2 cellular contexts compared by ENCODE assay signal in the genomic region with DNA sequence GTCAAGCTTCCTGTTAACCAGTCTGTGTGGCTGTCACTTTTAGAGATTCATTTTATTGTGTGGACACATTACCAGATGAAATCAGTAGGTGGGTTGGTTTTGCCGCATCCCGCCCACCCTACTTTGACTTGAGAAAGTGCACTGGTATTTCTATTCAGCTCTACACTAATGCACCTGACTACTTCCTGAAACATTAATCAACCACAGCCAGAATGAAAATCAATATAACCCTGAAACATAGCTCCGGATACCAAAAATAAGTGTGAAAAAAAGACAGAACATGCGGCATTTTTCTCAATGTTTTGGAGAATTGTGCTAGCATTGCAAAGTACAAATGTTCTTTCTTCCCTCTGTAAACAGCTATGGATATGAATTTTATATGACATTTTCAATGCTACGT.
TF ChIP-seq lines count a peak whose summit lies in the region.

No MANE protein-coding gene starts in this region.

TF ChIP-seq in SK-N-SH, 30 proteins besides CTCF, POLR2A, EP300 and RAD21 (continued from another document):
- TF ChIP-seq, protein P1, sequence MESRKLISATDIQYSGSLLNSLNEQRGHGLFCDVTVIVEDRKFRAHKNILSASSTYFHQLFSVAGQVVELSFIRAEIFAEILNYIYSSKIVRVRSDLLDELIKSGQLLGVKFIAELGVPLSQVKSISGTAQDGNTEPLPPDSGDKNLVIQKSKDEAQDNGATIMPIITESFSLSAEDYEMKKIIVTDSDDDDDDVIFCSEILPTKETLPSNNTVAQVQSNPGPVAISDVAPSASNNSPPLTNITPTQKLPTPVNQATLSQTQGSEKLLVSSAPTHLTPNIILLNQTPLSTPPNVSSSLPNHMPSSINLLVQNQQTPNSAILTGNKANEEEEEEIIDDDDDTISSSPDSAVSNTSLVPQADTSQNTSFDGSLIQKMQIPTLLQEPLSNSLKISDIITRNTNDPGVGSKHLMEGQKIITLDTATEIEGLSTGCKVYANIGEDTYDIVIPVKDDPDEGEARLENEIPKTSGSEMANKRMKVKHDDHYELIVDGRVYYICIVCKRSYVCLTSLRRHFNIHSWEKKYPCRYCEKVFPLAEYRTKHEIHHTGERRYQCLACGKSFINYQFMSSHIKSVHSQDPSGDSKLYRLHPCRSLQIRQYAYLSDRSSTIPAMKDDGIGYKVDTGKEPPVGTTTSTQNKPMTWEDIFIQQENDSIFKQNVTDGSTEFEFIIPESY (IDR thresholded peaks at IDR 0.05; ENCODE audit: borderline replicate concordance, low read depth): no peak
- TF ChIP-seq RXRA (IDR thresholded peaks at IDR 0.05; ENCODE audit: borderline replicate concordance, low read depth) (no peak), ELF1 (IDR thresholded peaks at IDR 0.05) (no peak)

TF ChIP-seq in K562, 482 proteins besides CTCF, POLR2A, EP300 and RAD21 (continued from another document):
- TF ChIP-seq, protein P2, sequence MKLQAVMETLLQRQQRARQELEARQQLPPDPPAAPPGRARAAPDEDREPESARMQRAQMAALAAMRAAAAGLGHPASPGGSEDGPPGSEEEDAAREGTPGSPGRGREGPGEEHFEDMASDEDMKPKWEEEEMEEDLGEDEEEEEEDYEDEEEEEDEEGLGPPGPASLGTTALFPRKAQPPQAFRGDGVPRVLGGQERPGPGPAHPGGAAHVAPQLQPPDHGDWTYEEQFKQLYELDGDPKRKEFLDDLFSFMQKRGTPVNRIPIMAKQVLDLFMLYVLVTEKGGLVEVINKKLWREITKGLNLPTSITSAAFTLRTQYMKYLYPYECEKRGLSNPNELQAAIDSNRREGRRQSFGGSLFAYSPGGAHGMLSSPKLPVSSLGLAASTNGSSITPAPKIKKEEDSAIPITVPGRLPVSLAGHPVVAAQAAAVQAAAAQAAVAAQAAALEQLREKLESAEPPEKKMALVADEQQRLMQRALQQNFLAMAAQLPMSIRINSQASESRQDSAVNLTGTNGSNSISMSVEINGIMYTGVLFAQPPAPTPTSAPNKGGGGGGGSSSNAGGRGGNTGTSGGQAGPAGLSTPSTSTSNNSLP (IDR thresholded peaks at IDR 0.05; ENCODE audit: borderline replicate concordance, low read depth, low read length): no peak
- TF ChIP-seq, protein P3, sequence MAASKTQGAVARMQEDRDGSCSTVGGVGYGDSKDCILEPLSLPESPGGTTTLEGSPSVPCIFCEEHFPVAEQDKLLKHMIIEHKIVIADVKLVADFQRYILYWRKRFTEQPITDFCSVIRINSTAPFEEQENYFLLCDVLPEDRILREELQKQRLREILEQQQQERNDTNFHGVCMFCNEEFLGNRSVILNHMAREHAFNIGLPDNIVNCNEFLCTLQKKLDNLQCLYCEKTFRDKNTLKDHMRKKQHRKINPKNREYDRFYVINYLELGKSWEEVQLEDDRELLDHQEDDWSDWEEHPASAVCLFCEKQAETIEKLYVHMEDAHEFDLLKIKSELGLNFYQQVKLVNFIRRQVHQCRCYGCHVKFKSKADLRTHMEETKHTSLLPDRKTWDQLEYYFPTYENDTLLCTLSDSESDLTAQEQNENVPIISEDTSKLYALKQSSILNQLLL (CRISPR knock-in tag; IDR thresholded peaks at IDR 0.05; ENCODE audit: borderline replicate concordance): no peak
- TF ChIP-seq SRSF3 (IDR thresholded peaks at IDR 0.05; ENCODE audit: insufficient read depth, low read length) (no peak), TEAD1 (CRISPR knock-in tag; IDR thresholded peaks at IDR 0.05) (no peak), BACH1 (tag; IDR thresholded peaks at IDR 0.05) (no peak), TBL1XR1 (IDR thresholded peaks at IDR 0.05; ENCODE audit: low read length in 2 of 2) (no peak), ETV6 (IDR thresholded peaks at IDR 0.05; ENCODE audit: borderline replicate concordance in 1 of 2, low read depth in 2 of 2, low read length in 1 of 2) (no peak), ETV6 (CRISPR knock-in tag; IDR thresholded peaks at IDR 0.05; ENCODE audit: borderline replicate concordance) (no peak), DACH1 (IDR thresholded peaks at IDR 0.05; ENCODE audit: partially characterized antibody) (no peak), SRSF7 (optimal IDR thresholded peaks at IDR 0.05; ENCODE audit: low read depth, low read length) (no peak), ESRRB (CRISPR knock-in tag; IDR thresholded peaks at IDR 0.05; ENCODE audit: borderline replicate concordance) (no peak), ESRRA (IDR thresholded peaks at IDR 0.05; ENCODE audit: borderline replicate concordance, low read depth) (no peak)
- TF ChIP-seq, protein P4, sequence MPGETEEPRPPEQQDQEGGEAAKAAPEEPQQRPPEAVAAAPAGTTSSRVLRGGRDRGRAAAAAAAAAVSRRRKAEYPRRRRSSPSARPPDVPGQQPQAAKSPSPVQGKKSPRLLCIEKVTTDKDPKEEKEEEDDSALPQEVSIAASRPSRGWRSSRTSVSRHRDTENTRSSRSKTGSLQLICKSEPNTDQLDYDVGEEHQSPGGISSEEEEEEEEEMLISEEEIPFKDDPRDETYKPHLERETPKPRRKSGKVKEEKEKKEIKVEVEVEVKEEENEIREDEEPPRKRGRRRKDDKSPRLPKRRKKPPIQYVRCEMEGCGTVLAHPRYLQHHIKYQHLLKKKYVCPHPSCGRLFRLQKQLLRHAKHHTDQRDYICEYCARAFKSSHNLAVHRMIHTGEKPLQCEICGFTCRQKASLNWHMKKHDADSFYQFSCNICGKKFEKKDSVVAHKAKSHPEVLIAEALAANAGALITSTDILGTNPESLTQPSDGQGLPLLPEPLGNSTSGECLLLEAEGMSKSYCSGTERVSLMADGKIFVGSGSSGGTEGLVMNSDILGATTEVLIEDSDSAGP (CRISPR knock-in tag; IDR thresholded peaks at IDR 0.05): no peak
- TF ChIP-seq, protein P5, sequence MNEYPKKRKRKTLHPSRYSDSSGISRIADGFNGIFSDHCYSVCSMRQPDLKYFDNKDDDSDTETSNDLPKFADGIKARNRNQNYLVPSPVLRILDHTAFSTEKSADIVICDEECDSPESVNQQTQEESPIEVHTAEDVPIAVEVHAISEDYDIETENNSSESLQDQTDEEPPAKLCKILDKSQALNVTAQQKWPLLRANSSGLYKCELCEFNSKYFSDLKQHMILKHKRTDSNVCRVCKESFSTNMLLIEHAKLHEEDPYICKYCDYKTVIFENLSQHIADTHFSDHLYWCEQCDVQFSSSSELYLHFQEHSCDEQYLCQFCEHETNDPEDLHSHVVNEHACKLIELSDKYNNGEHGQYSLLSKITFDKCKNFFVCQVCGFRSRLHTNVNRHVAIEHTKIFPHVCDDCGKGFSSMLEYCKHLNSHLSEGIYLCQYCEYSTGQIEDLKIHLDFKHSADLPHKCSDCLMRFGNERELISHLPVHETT (CRISPR knock-in tag; conservative IDR thresholded peaks at IDR 0.05 in 1 of 2, IDR thresholded peaks at IDR 0.05 in 1 of 2): no peak
- TF ChIP-seq, protein P6, sequence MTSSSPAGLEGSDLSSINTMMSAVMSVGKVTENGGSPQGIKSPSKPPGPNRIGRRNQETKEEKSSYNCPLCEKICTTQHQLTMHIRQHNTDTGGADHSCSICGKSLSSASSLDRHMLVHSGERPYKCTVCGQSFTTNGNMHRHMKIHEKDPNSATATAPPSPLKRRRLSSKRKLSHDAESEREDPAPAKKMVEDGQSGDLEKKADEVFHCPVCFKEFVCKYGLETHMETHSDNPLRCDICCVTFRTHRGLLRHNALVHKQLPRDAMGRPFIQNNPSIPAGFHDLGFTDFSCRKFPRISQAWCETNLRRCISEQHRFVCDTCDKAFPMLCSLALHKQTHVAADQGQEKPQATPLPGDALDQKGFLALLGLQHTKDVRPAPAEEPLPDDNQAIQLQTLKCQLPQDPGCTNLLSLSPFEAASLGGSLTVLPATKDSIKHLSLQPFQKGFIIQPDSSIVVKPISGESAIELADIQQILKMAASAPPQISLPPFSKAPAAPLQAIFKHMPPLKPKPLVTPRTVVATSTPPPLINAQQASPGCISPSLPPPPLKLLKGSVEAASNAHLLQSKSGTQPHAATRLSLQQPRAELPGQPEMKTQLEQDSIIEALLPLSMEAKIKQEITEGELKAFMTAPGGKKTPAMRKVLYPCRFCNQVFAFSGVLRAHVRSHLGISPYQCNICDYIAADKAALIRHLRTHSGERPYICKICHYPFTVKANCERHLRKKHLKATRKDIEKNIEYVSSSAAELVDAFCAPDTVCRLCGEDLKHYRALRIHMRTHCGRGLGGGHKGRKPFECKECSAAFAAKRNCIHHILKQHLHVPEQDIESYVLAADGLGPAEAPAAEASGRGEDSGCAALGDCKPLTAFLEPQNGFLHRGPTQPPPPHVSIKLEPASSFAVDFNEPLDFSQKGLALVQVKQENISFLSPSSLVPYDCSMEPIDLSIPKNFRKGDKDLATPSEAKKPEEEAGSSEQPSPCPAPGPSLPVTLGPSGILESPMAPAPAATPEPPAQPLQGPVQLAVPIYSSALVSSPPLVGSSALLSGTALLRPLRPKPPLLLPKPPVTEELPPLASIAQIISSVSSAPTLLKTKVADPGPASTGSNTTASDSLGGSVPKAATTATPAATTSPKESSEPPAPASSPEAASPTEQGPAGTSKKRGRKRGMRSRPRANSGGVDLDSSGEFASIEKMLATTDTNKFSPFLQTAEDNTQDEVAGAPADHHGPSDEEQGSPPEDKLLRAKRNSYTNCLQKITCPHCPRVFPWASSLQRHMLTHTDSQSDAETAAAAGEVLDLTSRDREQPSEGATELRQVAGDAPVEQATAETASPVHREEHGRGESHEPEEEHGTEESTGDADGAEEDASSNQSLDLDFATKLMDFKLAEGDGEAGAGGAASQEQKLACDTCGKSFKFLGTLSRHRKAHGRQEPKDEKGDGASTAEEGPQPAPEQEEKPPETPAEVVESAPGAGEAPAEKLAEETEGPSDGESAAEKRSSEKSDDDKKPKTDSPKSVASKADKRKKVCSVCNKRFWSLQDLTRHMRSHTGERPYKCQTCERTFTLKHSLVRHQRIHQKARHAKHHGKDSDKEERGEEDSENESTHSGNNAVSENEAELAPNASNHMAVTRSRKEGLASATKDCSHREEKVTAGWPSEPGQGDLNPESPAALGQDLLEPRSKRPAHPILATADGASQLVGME (CRISPR knock-in tag; IDR thresholded peaks at IDR 0.05): no peak
- TF ChIP-seq, protein P7, sequence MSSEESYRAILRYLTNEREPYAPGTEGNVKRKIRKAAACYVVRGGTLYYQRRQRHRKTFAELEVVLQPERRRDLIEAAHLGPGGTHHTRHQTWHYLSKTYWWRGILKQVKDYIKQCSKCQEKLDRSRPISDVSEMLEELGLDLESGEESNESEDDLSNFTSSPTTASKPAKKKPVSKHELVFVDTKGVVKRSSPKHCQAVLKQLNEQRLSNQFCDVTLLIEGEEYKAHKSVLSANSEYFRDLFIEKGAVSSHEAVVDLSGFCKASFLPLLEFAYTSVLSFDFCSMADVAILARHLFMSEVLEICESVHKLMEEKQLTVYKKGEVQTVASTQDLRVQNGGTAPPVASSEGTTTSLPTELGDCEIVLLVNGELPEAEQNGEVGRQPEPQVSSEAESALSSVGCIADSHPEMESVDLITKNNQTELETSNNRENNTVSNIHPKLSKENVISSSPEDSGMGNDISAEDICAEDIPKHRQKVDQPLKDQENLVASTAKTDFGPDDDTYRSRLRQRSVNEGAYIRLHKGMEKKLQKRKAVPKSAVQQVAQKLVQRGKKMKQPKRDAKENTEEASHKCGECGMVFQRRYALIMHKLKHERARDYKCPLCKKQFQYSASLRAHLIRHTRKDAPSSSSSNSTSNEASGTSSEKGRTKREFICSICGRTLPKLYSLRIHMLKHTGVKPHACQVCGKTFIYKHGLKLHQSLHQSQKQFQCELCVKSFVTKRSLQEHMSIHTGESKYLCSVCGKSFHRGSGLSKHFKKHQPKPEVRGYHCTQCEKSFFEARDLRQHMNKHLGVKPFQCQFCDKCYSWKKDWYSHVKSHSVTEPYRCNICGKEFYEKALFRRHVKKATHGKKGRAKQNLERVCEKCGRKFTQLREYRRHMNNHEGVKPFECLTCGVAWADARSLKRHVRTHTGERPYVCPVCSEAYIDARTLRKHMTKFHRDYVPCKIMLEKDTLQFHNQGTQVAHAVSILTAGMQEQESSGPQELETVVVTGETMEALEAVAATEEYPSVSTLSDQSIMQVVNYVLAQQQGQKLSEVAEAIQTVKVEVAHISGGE (CRISPR knock-in tag; IDR thresholded peaks at IDR 0.05): no peak
